In genomic region chr13:112908342-112908741, GRCh38 we compare ENCODE assay signal across 17 cellular contexts.
"Had no signal": no experiment of that assay in that cellular context is flagged by ENCODE, and none has a peak within 500 bp of the region (broad histone marks: within the 10 kb centered on the region; RNA-seq: fewer than 3 reads in every experiment).

No MANE protein-coding gene starts in this region.

- H3K4me3 ChIP-seq: cardiac muscle cell, left lung, right atrium auricular region, suprapubic skin had no signal

- H3K27me3 ChIP-seq: cardiac muscle cell, right atrium auricular region had no signal

- H3K4me3 Mint-ChIP-seq: activated CD8-positive, alpha-beta T cell treated with anti-CD3 and anti-CD28 coated beads for 36 hours; naive thymus-derived CD4-positive, alpha-beta T cell; stimulated activated naive CD8-positive, alpha-beta T cell treated with anti-CD3 and anti-CD28 coated beads, Interleukin-15, Interleukin-2, amounts not matched to agents 100 ng/mL and 50 ng/mL, for 24 hours had no signal

- H3K9me3 ChIP-seq: right atrium auricular region, suprapubic skin had no signal

- H3K27ac Mint-ChIP-seq: activated CD8-positive, alpha-beta T cell treated with anti-CD3 and anti-CD28 coated beads for 36 hours; activated naive CD4-positive, alpha-beta T cell treated with anti-CD3 and anti-CD28 coated beads, Interleukin-2, amount 50 U/mL, for 72 hours; naive thymus-derived CD4-positive, alpha-beta T cell; progenitor cell of endocrine pancreas; stimulated activated naive CD8-positive, alpha-beta T cell treated with anti-CD3 and anti-CD28 coated beads, Interleukin-15, Interleukin-2, amounts not matched to agents 100 ng/mL and 50 ng/mL, for 24 hours had no signal

- H3K4me1 Mint-ChIP-seq: naive thymus-derived CD4-positive, alpha-beta T cell had no signal

- FAIRE-seq: colon, endometrium, small intestine had no signal

- DNase-seq: activated CD8-positive, alpha-beta T cell treated with anti-CD3 and anti-CD28 coated beads for 36 hours; activated T-cell treated with anti-CD3 and anti-CD28 coated beads, Interleukin-2, amount 50 U/mL, for 48 hours; mammary epithelial cell; naive thymus-derived CD4-positive, alpha-beta T cell; stimulated activated CD4-positive, alpha-beta T cell treated with anti-CD3 and anti-CD28 coated beads, Interleukin-4, amount 100 ng/mL, for 24 hours; T1000; trophoblast cell had no signal

- ATAC-seq: activated CD8-positive, alpha-beta T cell treated with anti-CD3 and anti-CD28 coated beads for 36 hours; activated naive CD4-positive, alpha-beta T cell treated with anti-CD3 and anti-CD28 coated beads, Interleukin-2, amount 50 U/mL, for 72 hours; left lung; naive thymus-derived CD4-positive, alpha-beta T cell had no signal

- H3K27me3 Mint-ChIP-seq: progenitor cell of endocrine pancreas had no signal

- H3K27ac ChIP-seq: cardiac muscle cell, left lung, right atrium auricular region, suprapubic skin had no signal

- H3K36me3 ChIP-seq: cardiac muscle cell, left lung, right atrium auricular region, suprapubic skin had no signal

- H3K4me1 ChIP-seq: left lung, right atrium auricular region, suprapubic skin had no signal
